Comparison of ENCODE assay signal across 8 cellular contexts in genomic region chr18:39453882-39454281, GRCh38.
A peak's percentile ranks its signal among the peaks of the same experiment; 100 is the strongest.
DNase-seq lines count a peak whose midpoint lies in the region; ATAC-seq and TF ChIP-seq lines count a peak whose summit lies in the region.

No MANE protein-coding gene starts in this region.

- H3K4me3 Mint-ChIP-seq in nephron, result peak overlapping the region in 2 of 3 experiments; percentile 10 to 35

- H3K9me2 ChIP-seq in OCI-LY7 (ENCODE audit: insufficient read depth, low read length), result no peaks in the 10 kb centered on the region

- H2AFZ ChIP-seq in OCI-LY7 (ENCODE audit: low read length), result no peak overlapping the region

- no peaks in the 10 kb centered on the region for H3K79me2 ChIP-seq in OCI-LY7 (ENCODE audit: insufficient read depth, low read depth, low read length)

- 0 out of 2 replicates have a peak overlapping the region, but pooled peaks have one; percentile 6 for H3K4me3 ChIP-seq in BJ (ENCODE audit: low read depth, low read length)
- H3K4me3 ChIP-seq in esophagus squamous epithelium, result peak overlapping the region in 2 of 4 donors; percentile 10 to 50
- no peak overlapping the region for H3K4me3 ChIP-seq in OCI-LY7 (ENCODE audit: low read depth, low read length, poor library complexity, severe bottlenecking)

- H3K4me1 Mint-ChIP-seq in nephron, result peaks cover 24% of the 10 kb centered on the region

- no peaks in the 10 kb centered on the region for H3K27me3 Mint-ChIP-seq in nephron (ENCODE audit: low read depth)

- H3K27ac Mint-ChIP-seq in nephron, result peak overlapping the region in 2 of 3 experiments; percentile 39 to 65

- H3K4me1 ChIP-seq in esophagus squamous epithelium, result peaks cover 6 to 33% (median 11%) of the 10 kb centered on the region in 3 donors
- H3K4me1 ChIP-seq in OCI-LY7 (ENCODE audit: insufficient read depth, low read length, poor library complexity, severe bottlenecking), result no peaks in the 10 kb centered on the region

- H3K36me3 Mint-ChIP-seq in nephron (ENCODE audit: low read depth), result no peaks in the 10 kb centered on the region

- peak overlapping the region in 3 of 4 donors; percentile 12 to 46 (median 14) for H3K27ac ChIP-seq in esophagus squamous epithelium
- H3K27ac ChIP-seq in OCI-LY7 (ENCODE audit: low read depth, low read length, poor library complexity, severe bottlenecking), result no peak overlapping the region

- H4K20me1 ChIP-seq in OCI-LY7 (ENCODE audit: insufficient read depth, low read length), result no peaks in the 10 kb centered on the region

- WGBS in esophagus squamous epithelium, 2 donors, result 0 to 5% methylated on average over 2 of the region's 2 CpGs

- H3K27me3 ChIP-seq in BJ (ENCODE audit: control insufficient read depth, insufficient read depth, low read length) (no peaks in the 10 kb centered on the region), esophagus squamous epithelium (no peaks in the 10 kb centered on the region)

- no peak for TF ChIP-seq POLR2A in esophagus squamous epithelium (IDR thresholded peaks at IDR 0.05)

- DNase-seq in BJ (ENCODE audit: low read depth) (no peak), NCI-H226 (peak; percentile 25), esophagus squamous epithelium (lab: John Stamatoyannopoulos, UW) (no peak), OCI-LY7 (ENCODE audit: low spot score) (no peak), SIG-M5 treated with dmso at 0.1 percent for 504 hours (lab: John Stamatoyannopoulos, UW; ENCODE audit: unreplicated experiment) (no peak), NCI-H1436 (lab: John Stamatoyannopoulos, UW) (no peak)

- BruUV-seq in OCI-LY7 (replicated peaks; lab: Mats Ljungman, UMichigan), result no TSS peak

- no peak for TF ChIP-seq CTCF in BJ (IDR thresholded peaks at IDR 0.05; ENCODE audit: insufficient read depth, low read depth, low read length)
- no peak for TF ChIP-seq CTCF in esophagus squamous epithelium (IDR thresholded peaks at IDR 0.05)
- TF ChIP-seq CTCF in nephron (IDR thresholded peaks at IDR 0.05; ENCODE audit: unreplicated experiment in 3 of 3), result no peak
- TF ChIP-seq CTCF in OCI-LY7 (conservative IDR thresholded peaks at IDR 0.05; ENCODE audit: low read length), result no peak

- no peaks in the 10 kb centered on the region for H3K9me3 Mint-ChIP-seq in nephron

- CTCF ChIA-PET in BJ (lab: Yijun Ruan, JAX), result no interaction called here
- CTCF ChIA-PET in OCI-LY7 (lab: Charles Lee; ENCODE audit: unreplicated experiment), result no interaction called here

- no peak for ATAC-seq in GM21717 (IDR thresholded peaks at IDR 0.05; ENCODE audit: unreplicated experiment)

- H3K36me3 ChIP-seq in BJ (ENCODE audit: control insufficient read depth, insufficient read depth, low read length), result no peaks in the 10 kb centered on the region
- no peaks in the 10 kb centered on the region for H3K36me3 ChIP-seq in esophagus squamous epithelium
- H3K36me3 ChIP-seq in OCI-LY7 (ENCODE audit: insufficient read depth, low read length), result no peaks in the 10 kb centered on the region

- intact Hi-C loops in esophagus squamous epithelium (cut with DNase I), result no loop called here
- intact Hi-C loops in OCI-LY7 (cut with micrococcal nuclease; ENCODE audit: unreplicated experiment), result no loop called here

- H3K4me2 ChIP-seq in OCI-LY7 (ENCODE audit: low read length), result no peak overlapping the region

- POLR2A ChIA-PET in BJ (lab: Charles Lee) (no interaction called here), OCI-LY7 (lab: Charles Lee) (no interaction called here)

- H3K9me3 ChIP-seq in esophagus squamous epithelium, result no peaks in the 10 kb centered on the region
- H3K9me3 ChIP-seq in OCI-LY7 (ENCODE audit: low read length), result no peaks in the 10 kb centered on the region
